ENCODE assay signal across 1 cellular context in genomic region chr9:128947423-128948310, GRCh38.
TF ChIP-seq lines count a peak whose summit lies in the region.

TSS of gene DOLK (minus strand) at chr9:128947603. CDS start at chr9:128947303, 300 bp downstream.
A gene with protein sequence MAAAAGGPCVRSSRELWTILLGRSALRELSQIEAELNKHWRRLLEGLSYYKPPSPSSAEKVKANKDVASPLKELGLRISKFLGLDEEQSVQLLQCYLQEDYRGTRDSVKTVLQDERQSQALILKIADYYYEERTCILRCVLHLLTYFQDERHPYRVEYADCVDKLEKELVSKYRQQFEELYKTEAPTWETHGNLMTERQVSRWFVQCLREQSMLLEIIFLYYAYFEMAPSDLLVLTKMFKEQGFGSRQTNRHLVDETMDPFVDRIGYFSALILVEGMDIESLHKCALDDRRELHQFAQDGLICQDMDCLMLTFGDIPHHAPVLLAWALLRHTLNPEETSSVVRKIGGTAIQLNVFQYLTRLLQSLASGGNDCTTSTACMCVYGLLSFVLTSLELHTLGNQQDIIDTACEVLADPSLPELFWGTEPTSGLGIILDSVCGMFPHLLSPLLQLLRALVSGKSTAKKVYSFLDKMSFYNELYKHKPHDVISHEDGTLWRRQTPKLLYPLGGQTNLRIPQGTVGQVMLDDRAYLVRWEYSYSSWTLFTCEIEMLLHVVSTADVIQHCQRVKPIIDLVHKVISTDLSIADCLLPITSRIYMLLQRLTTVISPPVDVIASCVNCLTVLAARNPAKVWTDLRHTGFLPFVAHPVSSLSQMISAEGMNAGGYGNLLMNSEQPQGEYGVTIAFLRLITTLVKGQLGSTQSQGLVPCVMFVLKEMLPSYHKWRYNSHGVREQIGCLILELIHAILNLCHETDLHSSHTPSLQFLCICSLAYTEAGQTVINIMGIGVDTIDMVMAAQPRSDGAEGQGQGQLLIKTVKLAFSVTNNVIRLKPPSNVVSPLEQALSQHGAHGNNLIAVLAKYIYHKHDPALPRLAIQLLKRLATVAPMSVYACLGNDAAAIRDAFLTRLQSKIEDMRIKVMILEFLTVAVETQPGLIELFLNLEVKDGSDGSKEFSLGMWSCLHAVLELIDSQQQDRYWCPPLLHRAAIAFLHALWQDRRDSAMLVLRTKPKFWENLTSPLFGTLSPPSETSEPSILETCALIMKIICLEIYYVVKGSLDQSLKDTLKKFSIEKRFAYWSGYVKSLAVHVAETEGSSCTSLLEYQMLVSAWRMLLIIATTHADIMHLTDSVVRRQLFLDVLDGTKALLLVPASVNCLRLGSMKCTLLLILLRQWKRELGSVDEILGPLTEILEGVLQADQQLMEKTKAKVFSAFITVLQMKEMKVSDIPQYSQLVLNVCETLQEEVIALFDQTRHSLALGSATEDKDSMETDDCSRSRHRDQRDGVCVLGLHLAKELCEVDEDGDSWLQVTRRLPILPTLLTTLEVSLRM (N-terminal part only) (plus strand): TSS chr9:128947699. CDS start chr9:128947720, 21 bp downstream.

TF ChIP-seq in HepG2, 621 proteins besides CTCF, POLR2A, EP300 and RAD21 (continued from another document and continues in another):
- TF ChIP-seq TP53 (CRISPR knock-in tag; conservative IDR thresholded peaks at IDR 0.05) (peak; percentile 82; the same call in 1 of the 2 replicates), ZNF747 (CRISPR knock-in tag; IDR thresholded peaks at IDR 0.05; ENCODE audit: borderline replicate concordance) (no peak; the same call in 1 of the 2 replicates), MTA1 (CRISPR knock-in tag; IDR thresholded peaks at IDR 0.05; ENCODE audit: borderline replicate concordance) (peak; percentile 33; the same call in 1 of the 2 replicates), NCOA1 (CRISPR knock-in tag; IDR thresholded peaks at IDR 0.05) (0 out of 2 replicates have a peak, but pooled peaks have one; percentile 35), NFKBIZ (CRISPR knock-in tag; IDR thresholded peaks at IDR 0.05) (peak; percentile 79; the same call in 1 of the 2 replicates), SRF (IDR thresholded peaks at IDR 0.05; ENCODE audit: low read depth, low read length) (0 out of 2 replicates have a peak, but pooled peaks have one; percentile 18), ZNF556 (CRISPR knock-in tag; IDR thresholded peaks at IDR 0.05; ENCODE audit: borderline replicate concordance) (no peak; the same call in 1 of the 2 replicates), NFE2 (CRISPR knock-in tag; IDR thresholded peaks at IDR 0.05) (no peak), ZNF841 (CRISPR knock-in tag; IDR thresholded peaks at IDR 0.05; ENCODE audit: borderline replicate concordance) (peak; percentile 68; the same call in 1 of the 2 replicates), MEF2D (CRISPR knock-in tag; IDR thresholded peaks at IDR 0.05) (no peak), SATB2 (CRISPR knock-in tag; IDR thresholded peaks at IDR 0.05) (0 out of 2 replicates have a peak, but pooled peaks have one; percentile 47), ZNF776 (CRISPR knock-in tag; IDR thresholded peaks at IDR 0.05) (0 out of 2 replicates have a peak, but pooled peaks have one; percentile 11), ZNF382 (CRISPR knock-in tag; IDR thresholded peaks at IDR 0.05; ENCODE audit: borderline replicate concordance) (no peak), ZNF800 (CRISPR knock-in tag; IDR thresholded peaks at IDR 0.05) (0 out of 2 replicates have a peak, but pooled peaks have one; percentile 24), DMAP1 (CRISPR knock-in tag; IDR thresholded peaks at IDR 0.05) (peak; percentile 83), SAFB2 (CRISPR knock-in tag; IDR thresholded peaks at IDR 0.05; ENCODE audit: borderline replicate concordance, low read depth) (peak; percentile 63; the same call in 1 of the 2 replicates), RXRB (CRISPR knock-in tag; IDR thresholded peaks at IDR 0.05; ENCODE audit: borderline replicate concordance) (peak; percentile 52), SP1 (IDR thresholded peaks at IDR 0.05) (no peak), SP1 (CRISPR knock-in tag; IDR thresholded peaks at IDR 0.05) (peak; percentile 98), TAF15 (IDR thresholded peaks at IDR 0.05; ENCODE audit: low read depth, low read length, poor library complexity, severe bottlenecking) (peak; percentile 80), HCFC1 (IDR thresholded peaks at IDR 0.05; ENCODE audit: low read depth, low read length) (0 out of 2 replicates have a peak, but pooled peaks have one; percentile 24), ARNTL (CRISPR knock-in tag; IDR thresholded peaks at IDR 0.05) (peak; percentile 96), THAP7 (CRISPR knock-in tag; IDR thresholded peaks at IDR 0.05) (peak; percentile 85; the same call in 1 of the 2 replicates), ZNF816 (CRISPR knock-in tag; IDR thresholded peaks at IDR 0.05; ENCODE audit: borderline replicate concordance) (peak; percentile 67; the same call in 1 of the 2 replicates), ZNF879 (CRISPR knock-in tag; IDR thresholded peaks at IDR 0.05) (peak; percentile 65; the same call in 1 of the 2 replicates), ZNF207 (IDR thresholded peaks at IDR 0.05; ENCODE audit: borderline replicate concordance) (no peak; the same call in 1 of the 2 replicates), ZNF792 (CRISPR knock-in tag; IDR thresholded peaks at IDR 0.05) (peak; percentile 51; the same call in 1 of the 2 replicates), DNMT1 (CRISPR knock-in tag; IDR thresholded peaks at IDR 0.05) (no peak), ZNF766 (CRISPR knock-in tag; IDR thresholded peaks at IDR 0.05; ENCODE audit: borderline replicate concordance) (peak; percentile 16; the same call in 1 of the 2 replicates), ZNF761 (CRISPR knock-in tag; conservative IDR thresholded peaks at IDR 0.05) (0 out of 2 replicates have a peak, but pooled peaks have one; percentile 39), NR2F6 (IDR thresholded peaks at IDR 0.05) (no peak), NR2F6 (CRISPR knock-in tag; IDR thresholded peaks at IDR 0.05) (0 out of 2 replicates have a peak, but pooled peaks have one; percentile 7), GATAD1 (CRISPR knock-in tag; IDR thresholded peaks at IDR 0.05) (peak; percentile 91), SNAI1 (CRISPR knock-in tag; IDR thresholded peaks at IDR 0.05; ENCODE audit: borderline replicate concordance) (0 out of 2 replicates have a peak, but pooled peaks have one; percentile 63), ZFP41 (CRISPR knock-in tag; IDR thresholded peaks at IDR 0.05; ENCODE audit: borderline replicate concordance) (no peak), SIN3B (IDR thresholded peaks at IDR 0.05; ENCODE audit: low read length) (peak; percentile 66; the same call in 1 of the 2 replicates), ZNF704 (CRISPR knock-in tag; IDR thresholded peaks at IDR 0.05; ENCODE audit: borderline replicate concordance) (peak; percentile 66; the same call in 1 of the 2 replicates), MED1 (CRISPR knock-in tag; IDR thresholded peaks at IDR 0.05) (peak; percentile 69), BHLHE40 (IDR thresholded peaks at IDR 0.05; ENCODE audit: low read length) (peak; percentile 94)
- TF ChIP-seq, protein P1, sequence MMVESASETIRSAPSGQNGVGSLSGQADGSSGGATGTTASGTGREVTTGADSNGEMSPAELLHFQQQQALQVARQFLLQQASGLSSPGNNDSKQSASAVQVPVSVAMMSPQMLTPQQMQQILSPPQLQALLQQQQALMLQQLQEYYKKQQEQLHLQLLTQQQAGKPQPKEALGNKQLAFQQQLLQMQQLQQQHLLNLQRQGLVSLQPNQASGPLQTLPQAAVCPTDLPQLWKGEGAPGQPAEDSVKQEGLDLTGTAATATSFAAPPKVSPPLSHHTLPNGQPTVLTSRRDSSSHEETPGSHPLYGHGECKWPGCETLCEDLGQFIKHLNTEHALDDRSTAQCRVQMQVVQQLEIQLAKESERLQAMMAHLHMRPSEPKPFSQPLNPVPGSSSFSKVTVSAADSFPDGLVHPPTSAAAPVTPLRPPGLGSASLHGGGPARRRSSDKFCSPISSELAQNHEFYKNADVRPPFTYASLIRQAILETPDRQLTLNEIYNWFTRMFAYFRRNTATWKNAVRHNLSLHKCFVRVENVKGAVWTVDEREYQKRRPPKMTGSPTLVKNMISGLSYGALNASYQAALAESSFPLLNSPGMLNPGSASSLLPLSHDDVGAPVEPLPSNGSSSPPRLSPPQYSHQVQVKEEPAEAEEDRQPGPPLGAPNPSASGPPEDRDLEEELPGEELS (CRISPR knock-in tag; IDR thresholded peaks at IDR 0.05): peak; percentile 53
- TF ChIP-seq, protein P2, sequence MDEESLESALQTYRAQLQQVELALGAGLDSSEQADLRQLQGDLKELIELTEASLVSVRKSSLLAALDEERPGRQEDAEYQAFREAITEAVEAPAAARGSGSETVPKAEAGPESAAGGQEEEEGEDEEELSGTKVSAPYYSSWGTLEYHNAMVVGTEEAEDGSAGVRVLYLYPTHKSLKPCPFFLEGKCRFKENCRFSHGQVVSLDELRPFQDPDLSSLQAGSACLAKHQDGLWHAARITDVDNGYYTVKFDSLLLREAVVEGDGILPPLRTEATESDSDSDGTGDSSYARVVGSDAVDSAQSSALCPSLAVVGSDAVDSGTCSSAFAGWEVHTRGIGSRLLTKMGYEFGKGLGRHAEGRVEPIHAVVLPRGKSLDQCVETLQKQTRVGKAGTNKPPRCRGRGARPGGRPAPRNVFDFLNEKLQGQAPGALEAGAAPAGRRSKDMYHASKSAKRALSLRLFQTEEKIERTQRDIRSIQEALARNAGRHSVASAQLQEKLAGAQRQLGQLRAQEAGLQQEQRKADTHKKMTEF (CRISPR knock-in tag; IDR thresholded peaks at IDR 0.05): peak; percentile 93
- TF ChIP-seq, protein P3, sequence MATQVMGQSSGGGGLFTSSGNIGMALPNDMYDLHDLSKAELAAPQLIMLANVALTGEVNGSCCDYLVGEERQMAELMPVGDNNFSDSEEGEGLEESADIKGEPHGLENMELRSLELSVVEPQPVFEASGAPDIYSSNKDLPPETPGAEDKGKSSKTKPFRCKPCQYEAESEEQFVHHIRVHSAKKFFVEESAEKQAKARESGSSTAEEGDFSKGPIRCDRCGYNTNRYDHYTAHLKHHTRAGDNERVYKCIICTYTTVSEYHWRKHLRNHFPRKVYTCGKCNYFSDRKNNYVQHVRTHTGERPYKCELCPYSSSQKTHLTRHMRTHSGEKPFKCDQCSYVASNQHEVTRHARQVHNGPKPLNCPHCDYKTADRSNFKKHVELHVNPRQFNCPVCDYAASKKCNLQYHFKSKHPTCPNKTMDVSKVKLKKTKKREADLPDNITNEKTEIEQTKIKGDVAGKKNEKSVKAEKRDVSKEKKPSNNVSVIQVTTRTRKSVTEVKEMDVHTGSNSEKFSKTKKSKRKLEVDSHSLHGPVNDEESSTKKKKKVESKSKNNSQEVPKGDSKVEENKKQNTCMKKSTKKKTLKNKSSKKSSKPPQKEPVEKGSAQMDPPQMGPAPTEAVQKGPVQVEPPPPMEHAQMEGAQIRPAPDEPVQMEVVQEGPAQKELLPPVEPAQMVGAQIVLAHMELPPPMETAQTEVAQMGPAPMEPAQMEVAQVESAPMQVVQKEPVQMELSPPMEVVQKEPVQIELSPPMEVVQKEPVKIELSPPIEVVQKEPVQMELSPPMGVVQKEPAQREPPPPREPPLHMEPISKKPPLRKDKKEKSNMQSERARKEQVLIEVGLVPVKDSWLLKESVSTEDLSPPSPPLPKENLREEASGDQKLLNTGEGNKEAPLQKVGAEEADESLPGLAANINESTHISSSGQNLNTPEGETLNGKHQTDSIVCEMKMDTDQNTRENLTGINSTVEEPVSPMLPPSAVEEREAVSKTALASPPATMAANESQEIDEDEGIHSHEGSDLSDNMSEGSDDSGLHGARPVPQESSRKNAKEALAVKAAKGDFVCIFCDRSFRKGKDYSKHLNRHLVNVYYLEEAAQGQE (IDR thresholded peaks at IDR 0.05; ENCODE audit: borderline replicate concordance in 1 of 2, low read depth in 1 of 2, low read length in 2 of 2): peak in 1 of 2 experiments; percentile 52; a peak in 1 of 4 replicates
- TF ChIP-seq, protein P4, sequence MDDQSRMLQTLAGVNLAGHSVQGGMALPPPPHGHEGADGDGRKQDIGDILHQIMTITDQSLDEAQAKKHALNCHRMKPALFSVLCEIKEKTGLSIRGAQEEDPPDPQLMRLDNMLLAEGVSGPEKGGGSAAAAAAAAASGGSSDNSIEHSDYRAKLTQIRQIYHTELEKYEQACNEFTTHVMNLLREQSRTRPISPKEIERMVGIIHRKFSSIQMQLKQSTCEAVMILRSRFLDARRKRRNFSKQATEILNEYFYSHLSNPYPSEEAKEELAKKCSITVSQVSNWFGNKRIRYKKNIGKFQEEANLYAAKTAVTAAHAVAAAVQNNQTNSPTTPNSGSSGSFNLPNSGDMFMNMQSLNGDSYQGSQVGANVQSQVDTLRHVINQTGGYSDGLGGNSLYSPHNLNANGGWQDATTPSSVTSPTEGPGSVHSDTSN (CRISPR knock-in tag; IDR thresholded peaks at IDR 0.05; ENCODE audit: borderline replicate concordance): no peak
